In genomic region chr20:45354423-45355208, GRCh38 we compare ENCODE assay signal across 11 cellular contexts. TPM values are rescaled to one million over a fixed set of nuclear protein-coding genes. Genes with fewer than 3 reads are reported as not detected.
DNase-seq lines count a peak whose midpoint lies in the region; ATAC-seq and TF ChIP-seq lines count a peak whose summit lies in the region.
"Had no signal": no experiment of that assay in that cellular context is flagged by ENCODE, and none has a peak within 500 bp of the region (broad histone marks: within the 10 kb centered on the region; RNA-seq: fewer than 3 reads in every experiment).

No MANE protein-coding gene starts in this region.

- 69 to 73% (median 72%) methylated on average over 9 of the region's 9 CpGs for WGBS in psoas muscle, 3 donors

- no peaks in the 10 kb centered on the region for H3K36me3 Mint-ChIP-seq in activated CD4-positive, alpha-beta T cell treated with anti-CD3 and anti-CD28 coated beads for 36 hours (ENCODE audit: low read depth)
- H3K36me3 Mint-ChIP-seq in naive thymus-derived CD8-positive, alpha-beta T cell = no peaks in the 10 kb centered on the region

- peak; percentile 26 for ATAC-seq in activated CD4-positive, alpha-beta T cell treated with anti-CD3 and anti-CD28 coated beads for 36 hours
- ATAC-seq in psoas muscle = no peak
- ATAC-seq in naive thymus-derived CD8-positive, alpha-beta T cell = no peak
- ATAC-seq: left lobe of liver had no signal

- H3K27me3 Mint-ChIP-seq in activated CD4-positive, alpha-beta T cell treated with anti-CD3 and anti-CD28 coated beads for 36 hours = no peaks in the 10 kb centered on the region
- no peaks in the 10 kb centered on the region for H3K27me3 Mint-ChIP-seq in naive thymus-derived CD8-positive, alpha-beta T cell

- no peaks in the 10 kb centered on the region for H4K20me1 ChIP-seq in OCI-LY3 (ENCODE audit: insufficient read depth, low read length)

- peak; percentile 45 for DNase-seq in activated CD4-positive, alpha-beta T cell treated with anti-CD3 and anti-CD28 coated beads for 36 hours
- no peak for DNase-seq in activated CD4-positive, alpha-beta T cell treated with anti-CD3 and anti-CD28 coated beads, Interleukin-2, amount 50 U/mL, for 4 hours
- DNase-seq in breast epithelium (ENCODE audit: low spot score in 2 of 2) (no peak), psoas muscle (no peak), RKO (ENCODE audit: low spot score) (no peak), T-helper 9 cell (no peak)
- DNase-seq in naive thymus-derived CD8-positive, alpha-beta T cell = no peak
- DNase-seq: DND-41, NCI-H446 had no signal

- TF ChIP-seq POLR2A in breast epithelium (IDR thresholded peaks at IDR 0.05) = no peak

- no peaks in the 10 kb centered on the region for H3K79me2 ChIP-seq in OCI-LY3 (ENCODE audit: low read length)

- H2AFZ ChIP-seq in OCI-LY3 (ENCODE audit: low read depth, low read length) = no peak overlapping the region

- no peaks in the 10 kb centered on the region for H3K9me3 ChIP-seq in OCI-LY3 (ENCODE audit: insufficient read depth, low read length)
- H3K9me3 ChIP-seq in breast epithelium = no peaks in the 10 kb centered on the region
- no peaks in the 10 kb centered on the region for H3K9me3 ChIP-seq in psoas muscle

- CTCF ChIA-PET in activated CD4-positive, alpha-beta T cell treated with anti-CD3 and anti-CD28 coated beads for 36 hours (lab: Charles Lee) = interaction anchor here (0.6 to 1.8 kb wide), 12 partner anchors 8 to 259 kb away, joined by 3 to 7 read pairs (median 4); partner anchors contain the start of gene SYS1

- H3K4me1 ChIP-seq in OCI-LY3 (ENCODE audit: low read length) = peaks cover 31% of the 10 kb centered on the region
- H3K4me1 ChIP-seq in breast epithelium = peaks cover 3 to 17% of the 10 kb centered on the region in 2 donors
- H3K4me1 ChIP-seq in psoas muscle = peaks cover 49% of the 10 kb centered on the region

- intact Hi-C loops in activated CD4-positive, alpha-beta T cell treated with anti-CD3 and anti-CD28 coated beads for 36 hours (cut with DNase I, micrococcal nuclease) = loop anchor here (1.0 to 10.0 kb wide), 3 partner anchors 9 to 530 kb away; partner anchors contain the start of genes SPATA25 (in 1 of the 2), SYS1 (in 1 of the 2) and ZSWIM1 (in 1 of the 2)
- intact Hi-C loops in breast epithelium (cut with DNase I; ENCODE audit: low total_unique reads) (no loop called here), psoas muscle (cut with DNase I) (loop anchor here in 1 of 2 donors (10.0 kb wide), 1 partner anchor 440 kb away; the partner anchor contains the start of genes DNTTIP1 and WFDC3)

- no peaks in the 10 kb centered on the region for H3K9me3 Mint-ChIP-seq in activated CD4-positive, alpha-beta T cell treated with anti-CD3 and anti-CD28 coated beads for 36 hours (ENCODE audit: low read depth)
- no peaks in the 10 kb centered on the region for H3K9me3 Mint-ChIP-seq in naive thymus-derived CD8-positive, alpha-beta T cell

- H3K36me3 ChIP-seq in OCI-LY3 (replicated peaks; ENCODE audit: low read depth, low read length) (no peaks in the 10 kb centered on the region), breast epithelium (no peaks in the 10 kb centered on the region), psoas muscle (ENCODE audit: insufficient read depth in 1 of 2, low read depth in 1 of 2) (no peaks in the 10 kb centered on the region)

- H3K27ac ChIP-seq in OCI-LY3 (ENCODE audit: low read length) (no peak overlapping the region), breast epithelium (peak overlapping the region; percentile 6 to 30), psoas muscle (peak overlapping the region; percentile 90)

- TF ChIP-seq CTCF in OCI-LY3 (IDR thresholded peaks at IDR 0.05; ENCODE audit: low read depth, low read length) (no peak), breast epithelium (IDR thresholded peaks at IDR 0.05) (no peak), psoas muscle (IDR thresholded peaks at IDR 0.05) (no peak)

- peak overlapping the region; percentile 33 for H3K4me3 Mint-ChIP-seq in activated CD4-positive, alpha-beta T cell treated with anti-CD3 and anti-CD28 coated beads for 36 hours
- no peak overlapping the region for H3K4me3 Mint-ChIP-seq in naive thymus-derived CD8-positive, alpha-beta T cell

- no peak overlapping the region for H3K9ac ChIP-seq in OCI-LY3 (ENCODE audit: low read length)

- H3K4me2 ChIP-seq in OCI-LY3 (ENCODE audit: low read length) = 0 out of 2 replicates have a peak overlapping the region, but pooled peaks have one; percentile 2

- peaks cover 54% of the 10 kb centered on the region for H3K4me1 Mint-ChIP-seq in activated CD4-positive, alpha-beta T cell treated with anti-CD3 and anti-CD28 coated beads for 36 hours
- H3K4me1 Mint-ChIP-seq in naive thymus-derived CD8-positive, alpha-beta T cell = peaks cover 0 to 12% (median 2%) of the 10 kb centered on the region in 4 donors

- POLR2A ChIA-PET in activated CD4-positive, alpha-beta T cell treated with anti-CD3 and anti-CD28 coated beads for 36 hours (lab: Charles Lee) = interaction anchor here (0.6 to 0.9 kb wide), 2 partner anchors 19 to 61 kb away, joined by 3 read pairs; partner anchors contain the start of gene PIGT
- POLR2A ChIA-PET in naive thymus-derived CD8-positive, alpha-beta T cell (lab: Charles Lee) = no interaction called here

- H3K27ac Mint-ChIP-seq in activated CD4-positive, alpha-beta T cell treated with anti-CD3 and anti-CD28 coated beads for 36 hours = peak overlapping the region; percentile 92
- peak overlapping the region in 3 of 10 donors; percentile 4 to 27 (median 14) for H3K27ac Mint-ChIP-seq in naive thymus-derived CD8-positive, alpha-beta T cell

- H3K4me3 ChIP-seq in OCI-LY3 (ENCODE audit: low read length) (no peak overlapping the region), breast epithelium (no peak overlapping the region), psoas muscle (no peak overlapping the region)

- H3K27me3 ChIP-seq in OCI-LY3 (ENCODE audit: low read depth, low read length) = 0 out of 2 replicates have a peak, but pooled peaks cover 2% of the 10 kb centered on the region
- H3K27me3 ChIP-seq in breast epithelium = no peaks in the 10 kb centered on the region
- no peaks in the 10 kb centered on the region for H3K27me3 ChIP-seq in psoas muscle (ENCODE audit: insufficient read depth in 3 of 3, low read length in 2 of 3)

RNA-seq across cellular contexts. Expression of gene SDC4, which starts 6.4 kb away (rescaled TPM):
- total RNA-seq in activated CD4-positive, alpha-beta T cell treated with anti-CD3 and anti-CD28 coated beads for 36 hours = 10 to 100 TPM; 24.0 to 31.0 TPM
- total RNA-seq in breast epithelium (100 to 1,000 TPM in 2 of 3 donors, 10 to 100 TPM in 1; 29.4 to 337 (median 121) TPM), psoas muscle (100 to 1,000 TPM in 2 of 4 donors, 10 to 100 TPM in 2; 32.2 to 283 (median 161) TPM)
- 100 to 1,000 TPM in 1 of 3 donors, 10 to 100 TPM in 2; 41.6 to 323 (median 63.9) TPM for polyA plus RNA-seq in psoas muscle
- total RNA-seq in naive thymus-derived CD8-positive, alpha-beta T cell = under 1 TPM; 0.25 to 0.31 TPM
- polyA plus RNA-seq in naive thymus-derived CD8-positive, alpha-beta T cell = under 1 TPM in 2 of 3 donors, not detected in 1; 0.09 to 0.24 TPM

RNA-seq across cellular contexts. Expression of gene SYS1, which starts 8.3 kb away (rescaled TPM):
- total RNA-seq in activated CD4-positive, alpha-beta T cell treated with anti-CD3 and anti-CD28 coated beads for 36 hours = 10 to 100 TPM; 16.1 to 26.1 TPM
- 10 to 100 TPM; 30.8 to 56.3 (median 47.3) TPM for total RNA-seq in breast epithelium
- total RNA-seq in psoas muscle = 10 to 100 TPM; 17.1 to 29.6 (median 22.9) TPM
- polyA plus RNA-seq in psoas muscle = 10 to 100 TPM; 40.9 to 73.3 (median 58.1) TPM
- total RNA-seq in naive thymus-derived CD8-positive, alpha-beta T cell = 10 to 100 TPM; 58.7 to 62.5 TPM
- polyA plus RNA-seq in naive thymus-derived CD8-positive, alpha-beta T cell = 10 to 100 TPM; 34.2 to 46.1 (median 36.2) TPM

RNA-seq across cellular contexts. Expression of gene TP53TG5, which starts 23.5 kb away (rescaled TPM):
- total RNA-seq in activated CD4-positive, alpha-beta T cell treated with anti-CD3 and anti-CD28 coated beads for 36 hours = under 1 TPM; 0.40 to 0.80 TPM
- total RNA-seq in breast epithelium = 1 to 10 TPM in 1 of 3 donors, not detected in 2; 1.3 TPM
- under 1 TPM in 2 of 4 donors, not detected in 2; 0.38 to 0.69 TPM for total RNA-seq in psoas muscle
- polyA plus RNA-seq in psoas muscle = 1 to 10 TPM in 1 of 3 donors, under 1 TPM in 2; 0.12 to 1.0 (median 0.16) TPM
- total RNA-seq in naive thymus-derived CD8-positive, alpha-beta T cell = under 1 TPM in 1 of 2 experiments, not detected in 1; 0.47 TPM
- polyA plus RNA-seq in naive thymus-derived CD8-positive, alpha-beta T cell = under 1 TPM in 2 of 3 donors, not detected in 1; 0.42 to 0.55 TPM
- total RNA-seq: left lobe of liver had no signal

RNA-seq across cellular contexts. Expression of gene MATN4, which starts 46.5 kb away (rescaled TPM):
- under 1 TPM; 0.35 to 0.48 TPM for total RNA-seq in activated CD4-positive, alpha-beta T cell treated with anti-CD3 and anti-CD28 coated beads for 36 hours
- total RNA-seq in breast epithelium (1 to 10 TPM in 1 of 3 donors, under 1 TPM in 1, not detected in 1; 0.33 to 1.6 TPM), psoas muscle (not detected)
- not detected for polyA plus RNA-seq in psoas muscle
- total RNA-seq in naive thymus-derived CD8-positive, alpha-beta T cell = not detected
- polyA plus RNA-seq in naive thymus-derived CD8-positive, alpha-beta T cell = not detected
- total RNA-seq: left lobe of liver had no signal

RNA-seq across cellular contexts. Expression of gene RBPJL, which starts 48.0 kb away (rescaled TPM):
- total RNA-seq in activated CD4-positive, alpha-beta T cell treated with anti-CD3 and anti-CD28 coated beads for 36 hours = not detected
- total RNA-seq in breast epithelium (not detected), psoas muscle (under 1 TPM in 1 of 4 donors, not detected in 3; 0.22 TPM)
- under 1 TPM in 2 of 3 donors, not detected in 1; 0.04 TPM for polyA plus RNA-seq in psoas muscle
- total RNA-seq in naive thymus-derived CD8-positive, alpha-beta T cell = not detected
- not detected for polyA plus RNA-seq in naive thymus-derived CD8-positive, alpha-beta T cell

Comparison
In these comparisons a context has a peak if more than half of its experiments do, and no peak if none do; other contexts are left out.
1. RNA of gene SDC4, which starts 6.4 kb away (total RNA-seq): 32.2 to 283 TPM in psoas muscle, 29.4 to 337 TPM in breast epithelium and 24.0 to 31.0 TPM in activated CD4-positive, alpha-beta T cell treated with anti-CD3 and anti-CD28 coated beads for 36 hours; 0.25 to 0.31 TPM in naive thymus-derived CD8-positive, alpha-beta T cell; every median in the first group is over 10 times any median in the second.